In the genomic region with DNA sequence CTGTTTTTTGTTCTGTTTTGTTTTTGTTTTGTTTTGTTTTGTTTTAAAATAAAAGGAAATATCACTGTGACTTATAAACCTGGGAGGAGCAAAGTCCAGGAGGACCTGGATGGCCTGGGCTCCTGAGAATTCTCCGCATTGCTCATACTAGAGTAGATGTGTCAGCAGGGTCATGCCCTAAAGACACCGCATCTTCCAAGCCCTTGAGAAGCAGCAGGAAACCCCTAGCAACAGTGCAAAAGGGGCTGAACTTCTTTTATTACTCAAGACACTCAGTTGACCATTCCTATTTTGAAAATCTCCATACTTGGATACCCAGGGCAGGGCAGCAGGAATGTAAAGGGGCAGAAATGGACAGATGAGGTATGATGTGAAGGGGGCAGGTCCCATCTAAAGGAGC, we compare ENCODE assay signal across 17 cellular contexts. TPM values are rescaled to one million over a fixed set of nuclear protein-coding genes. Genes with fewer than 3 reads are reported as not detected.
A peak's percentile ranks its signal among the peaks of the same experiment; 100 is the strongest.
DNase-seq lines count a peak whose midpoint lies in the region; ATAC-seq and TF ChIP-seq lines count a peak whose summit lies in the region.
"Had no signal": no experiment of that assay in that cellular context is flagged by ENCODE, and none has a peak within 500 bp of the region (broad histone marks: within the 10 kb centered on the region; RNA-seq: fewer than 3 reads in every experiment).

No MANE protein-coding gene starts in this region.

- H3K4me3 Mint-ChIP-seq in stimulated activated memory B cell treated with anti-CD40 and anti-IgM and Interleukin-4, amounts not matched to agents 10 μg/mL and 1 μg/mL and 100 μg/mL, for 72 hours, result no peak overlapping the region
- H3K4me3 Mint-ChIP-seq: CD14-positive monocyte; CD4-positive, alpha-beta memory T cell; H9 had no signal

- H3K27me3 Mint-ChIP-seq in stimulated activated memory B cell treated with anti-CD40 and anti-IgM and Interleukin-4, amounts not matched to agents 10 μg/mL and 1 μg/mL and 100 μg/mL, for 72 hours, result no peaks in the 10 kb centered on the region

- H3K9me3 ChIP-seq in HEK293 (ENCODE audit: control insufficient read depth, insufficient read depth, low read depth, low read length), result no peaks in the 10 kb centered on the region
- peaks cover 3% of the 10 kb centered on the region for H3K9me3 ChIP-seq in mesenchymal stem cell (ENCODE audit: control insufficient read depth, low read length)
- no peaks in the 10 kb centered on the region for H3K9me3 ChIP-seq in hepatocyte (ENCODE audit: low read depth)

- H2AFZ ChIP-seq in mesenchymal stem cell (ENCODE audit: low read depth, low read length) (no peak overlapping the region), hepatocyte (no peak overlapping the region)

- no peaks in the 10 kb centered on the region for H3K79me1 ChIP-seq in mesenchymal stem cell (replicated peaks; ENCODE audit: low read length, poor library complexity, severe bottlenecking)

- peaks cover 15% of the 10 kb centered on the region for H3K4me1 Mint-ChIP-seq in stimulated activated memory B cell treated with anti-CD40 and anti-IgM and Interleukin-4, amounts not matched to agents 10 μg/mL and 1 μg/mL and 100 μg/mL, for 72 hours
- H3K4me1 Mint-ChIP-seq: CD4-positive, alpha-beta memory T cell; H9 had no signal

- H2BK120ac ChIP-seq in mesenchymal stem cell (ENCODE audit: low read depth, low read length), result no peak overlapping the region

- no peak overlapping the region for H2BK5ac ChIP-seq in mesenchymal stem cell (ENCODE audit: low read depth, low read length, poor library complexity, severe bottlenecking)

- DNase-seq in RKO (ENCODE audit: low spot score), result peak; percentile 22
- peak; percentile 12 for DNase-seq in mesenchymal stem cell
- DNase-seq in head of caudate nucleus, result no peak
- DNase-seq in stimulated activated CD4-positive, alpha-beta T cell treated with anti-CD3 and anti-CD28 coated beads, Interleukin-15, amount 100 ng/mL, for 24 hours, result no peak
- DNase-seq in hepatocyte (ENCODE audit: low spot score), result no peak
- DNase-seq in NCI-H524 treated with DMSO at 0.1 percent for 48 hours (lab: John Stamatoyannopoulos, UW), result no peak
- DNase-seq: 8988T; CD4-positive, alpha-beta memory T cell; DMS153; DMS79; GF-D8; H9 had no signal

- peak overlapping the region; percentile 48 for H3K27ac Mint-ChIP-seq in stimulated activated memory B cell treated with anti-CD40 and anti-IgM and Interleukin-4, amounts not matched to agents 10 μg/mL and 1 μg/mL and 100 μg/mL, for 72 hours
- H3K27ac Mint-ChIP-seq: CD14-positive monocyte; CD4-positive, alpha-beta memory T cell had no signal

- H3K79me2 ChIP-seq in hepatocyte, result no peaks in the 10 kb centered on the region

- H2AK5ac ChIP-seq in mesenchymal stem cell (ENCODE audit: low read length, severe bottlenecking), result no peak overlapping the region

- CTCF ChIA-PET in HEK293 (lab: Yijun Ruan, JAX), result no interaction called here

- H3K27ac ChIP-seq in HEK293 (ENCODE audit: extremely low read depth, low read depth, low read length) (no peak overlapping the region), mesenchymal stem cell (ENCODE audit: low read length, poor library complexity, severe bottlenecking) (no peak overlapping the region), hepatocyte (no peak overlapping the region)
- H3K27ac ChIP-seq: BLaER1, HL-60 had no signal

- H4K8ac ChIP-seq in mesenchymal stem cell (ENCODE audit: low read length), result no peak overlapping the region

- H3K9me2 ChIP-seq in hepatocyte (replicated peaks; ENCODE audit: insufficient read depth), result no peaks in the 10 kb centered on the region

- peaks cover 8% of the 10 kb centered on the region for H3K9me3 Mint-ChIP-seq in stimulated activated memory B cell treated with anti-CD40 and anti-IgM and Interleukin-4, amounts not matched to agents 10 μg/mL and 1 μg/mL and 100 μg/mL, for 72 hours

- no peak overlapping the region for H4K91ac ChIP-seq in mesenchymal stem cell (ENCODE audit: low read length)

- no peak overlapping the region for H2BK12ac ChIP-seq in mesenchymal stem cell (ENCODE audit: low read length in 2 of 2)

- peaks cover 89% of the 10 kb centered on the region for H3K36me3 Mint-ChIP-seq in stimulated activated memory B cell treated with anti-CD40 and anti-IgM and Interleukin-4, amounts not matched to agents 10 μg/mL and 1 μg/mL and 100 μg/mL, for 72 hours
- H3K36me3 Mint-ChIP-seq: CD14-positive monocyte; CD4-positive, alpha-beta memory T cell had no signal

- H3K18ac ChIP-seq in mesenchymal stem cell (ENCODE audit: low read depth in 1 of 2, low read length in 2 of 2), result no peak overlapping the region

- TF ChIP-seq CTCF in HEK293 (tag by site-specific recombination; IDR thresholded peaks at IDR 0.05) (no peak), hepatocyte (IDR thresholded peaks at IDR 0.05; ENCODE audit: poor library complexity) (no peak)

- no peaks in the 10 kb centered on the region for H3K27me3 ChIP-seq in mesenchymal stem cell (ENCODE audit: control insufficient read depth in 1 of 2, insufficient read depth in 1 of 2, low read length in 2 of 2)
- H3K27me3 ChIP-seq in hepatocyte, result no peaks in the 10 kb centered on the region
- H3K27me3 ChIP-seq: BLaER1 had no signal

- POLR2A ChIA-PET in HEK293 (lab: Yijun Ruan, JAX), result no interaction called here

- H3K36me3 ChIP-seq in HEK293 (ENCODE audit: control insufficient read depth in 2 of 2, insufficient read depth in 1 of 2, low read length in 2 of 2) (no peaks in the 10 kb centered on the region), mesenchymal stem cell (ENCODE audit: control insufficient read depth in 1 of 2, insufficient read depth in 2 of 2, low read depth in 1 of 2, low read length in 2 of 2) (no peaks in the 10 kb centered on the region), hepatocyte (replicated peaks; ENCODE audit: insufficient read depth, low read depth) (no peaks in the 10 kb centered on the region)
- H3K36me3 ChIP-seq: BLaER1 had no signal

- intact Hi-C loops in head of caudate nucleus (cut with DNase I), result no loop called here

- H3K4me3 ChIP-seq in HEK293 (ENCODE audit: low read depth, low read length), result no peak overlapping the region
- no peak overlapping the region for H3K4me3 ChIP-seq in mesenchymal stem cell (ENCODE audit: insufficient read depth in 1 of 2, low read depth in 1 of 2, low read length in 2 of 2)
- H3K4me3 ChIP-seq in hepatocyte, result no peak overlapping the region
- H3K4me3 ChIP-seq: BLaER1 had no signal

- no peak overlapping the region for H3K23ac ChIP-seq in mesenchymal stem cell (ENCODE audit: low read length in 2 of 2)

- no peak for ATAC-seq in stimulated activated memory B cell treated with anti-CD40 and anti-IgM and Interleukin-4, amounts not matched to agents 10 μg/mL and 1 μg/mL and 100 μg/mL, for 72 hours

- H4K20me1 ChIP-seq in hepatocyte (ENCODE audit: insufficient read depth, poor library complexity, severe bottlenecking), result no peaks in the 10 kb centered on the region
- H4K20me1 ChIP-seq: BLaER1 had no signal

- no peaks in the 10 kb centered on the region for H3K4me1 ChIP-seq in HEK293 (ENCODE audit: control insufficient read depth, insufficient read depth, low read length)
- H3K4me1 ChIP-seq in mesenchymal stem cell (ENCODE audit: control insufficient read depth, insufficient read depth, low read depth, low read length), result no peaks in the 10 kb centered on the region
- no peaks in the 10 kb centered on the region for H3K4me1 ChIP-seq in hepatocyte (ENCODE audit: insufficient read depth)
- H3K4me1 ChIP-seq: BLaER1 had no signal

- H2BK15ac ChIP-seq in mesenchymal stem cell (ENCODE audit: low read depth, poor library complexity, severe bottlenecking), result no peak overlapping the region

- no peak overlapping the region for H3K14ac ChIP-seq in mesenchymal stem cell (ENCODE audit: low read length in 2 of 2)

- no peak overlapping the region for H3K4me2 ChIP-seq in mesenchymal stem cell (ENCODE audit: low read length, poor library complexity, severe bottlenecking)
- no peak overlapping the region for H3K4me2 ChIP-seq in hepatocyte
- H3K4me2 ChIP-seq: BLaER1 had no signal

- no peak overlapping the region for H3K4ac ChIP-seq in mesenchymal stem cell (ENCODE audit: low read depth in 1 of 2, low read length in 2 of 2)

- H3K9ac ChIP-seq in mesenchymal stem cell (ENCODE audit: low read length), result no peak overlapping the region
- H3K9ac ChIP-seq: BLaER1 had no signal

- WGBS in mesenchymal stem cell, result 36% methylated on average over 2 of the region's 2 CpGs
- WGBS in hepatocyte (ENCODE audit: low lambda C conversion rate, missing lambda C conversion rate), result 87% methylated on average over 2 of the region's 2 CpGs

TF ChIP-seq in HEK293, 187 proteins besides CTCF, POLR2A, EP300 and RAD21:
- no peak for TF ChIP-seq YY1 (tag by site-specific recombination; IDR thresholded peaks at IDR 0.05)
- TF ChIP-seq ZNF530 (tag by site-specific recombination; IDR thresholded peaks at IDR 0.05; ENCODE audit: low read depth), result peak; percentile 68; the same call in 1 of the 2 replicates
- TF ChIP-seq ZNF248 (tag by site-specific recombination; IDR thresholded peaks at IDR 0.05), result no peak
- TF ChIP-seq, protein P1, sequence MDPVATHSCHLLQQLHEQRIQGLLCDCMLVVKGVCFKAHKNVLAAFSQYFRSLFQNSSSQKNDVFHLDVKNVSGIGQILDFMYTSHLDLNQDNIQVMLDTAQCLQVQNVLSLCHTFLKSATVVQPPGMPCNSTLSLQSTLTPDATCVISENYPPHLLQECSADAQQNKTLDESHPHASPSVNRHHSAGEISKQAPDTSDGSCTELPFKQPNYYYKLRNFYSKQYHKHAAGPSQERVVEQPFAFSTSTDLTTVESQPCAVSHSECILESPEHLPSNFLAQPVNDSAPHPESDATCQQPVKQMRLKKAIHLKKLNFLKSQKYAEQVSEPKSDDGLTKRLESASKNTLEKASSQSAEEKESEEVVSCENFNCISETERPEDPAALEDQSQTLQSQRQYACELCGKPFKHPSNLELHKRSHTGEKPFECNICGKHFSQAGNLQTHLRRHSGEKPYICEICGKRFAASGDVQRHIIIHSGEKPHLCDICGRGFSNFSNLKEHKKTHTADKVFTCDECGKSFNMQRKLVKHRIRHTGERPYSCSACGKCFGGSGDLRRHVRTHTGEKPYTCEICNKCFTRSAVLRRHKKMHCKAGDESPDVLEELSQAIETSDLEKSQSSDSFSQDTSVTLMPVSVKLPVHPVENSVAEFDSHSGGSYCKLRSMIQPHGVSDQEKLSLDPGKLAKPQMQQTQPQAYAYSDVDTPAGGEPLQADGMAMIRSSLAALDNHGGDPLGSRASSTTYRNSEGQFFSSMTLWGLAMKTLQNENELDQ (tag by site-specific recombination; IDR thresholded peaks at IDR 0.05; ENCODE audit: low read depth), result no peak

RNA-seq across cellular contexts. Expression of a gene that starts 51.8 kb away (rescaled TPM):
- polyA plus RNA-seq in mesenchymal stem cell (2013, experiment 1 of 2), result 5.4 TPM
- polyA plus RNA-seq in mesenchymal stem cell (2013, experiment 2 of 2), result 5.0 TPM
- 4.3 and 6.7 TPM in 2 replicates for total RNA-seq in hepatocyte
- polyA plus RNA-seq in hepatocyte, result 6.9 and 7.3 TPM in 2 replicates
- total RNA-seq: CD4-positive, alpha-beta memory T cell had no signal
- polyA plus RNA-seq: CD4-positive, alpha-beta memory T cell had no signal

Comparison
In these comparisons a context has a peak if more than half of its experiments do, and no peak if none do; other contexts are left out.
1. DNase-seq: peak in RKO (single experiment) and mesenchymal stem cell (single experiment); none in head of caudate nucleus (0 of 42), stimulated activated CD4-positive, alpha-beta T cell treated with anti-CD3 and anti-CD28 coated beads, Interleukin-15, amount 100 ng/mL, for 24 hours (single experiment), hepatocyte (single experiment) and NCI-H524 treated with DMSO at 0.1 percent for 48 hours (single experiment).